ENCODE assay signal across 11 cellular contexts in genomic region chr7:77570330-77571011, GRCh38. TPM values are rescaled to one million over a fixed set of nuclear protein-coding genes. Genes with fewer than 3 reads are reported as not detected.
DNase-seq lines count a peak whose midpoint lies in the region; ATAC-seq and TF ChIP-seq lines count a peak whose summit lies in the region.
"Had no signal": no experiment of that assay in that cellular context is flagged by ENCODE, and none has a peak within 500 bp of the region (broad histone marks: within the 10 kb centered on the region; RNA-seq: fewer than 3 reads in every experiment).

No MANE protein-coding gene starts in this region.

- H3K36me3 ChIP-seq in SK-N-MC (ENCODE audit: insufficient read depth, low read length) = peaks cover 4% of the 10 kb centered on the region; the same call in 1 of the 2 replicates
- peaks cover 68% of the 10 kb centered on the region for H3K36me3 ChIP-seq in endodermal cell (ENCODE audit: control insufficient read depth, insufficient read depth, low read length)

- peak; percentile 46 for ATAC-seq in stimulated activated naive CD8-positive, alpha-beta T cell treated with anti-CD3 and anti-CD28 coated beads, Interleukin-15, Interleukin-2, amounts not matched to agents 100 U/mL and 50 U/mL, for 24 hours
- no peak for ATAC-seq in stimulated activated naive CD8-positive, alpha-beta T cell treated with anti-CD3 and anti-CD28 coated beads, Interleukin-15, amount 100 ng/mL, for 72 hours

- H3K4me1 Mint-ChIP-seq in stimulated activated naive CD8-positive, alpha-beta T cell treated with anti-CD3 and anti-CD28 coated beads, Interleukin-15, amount 100 ng/mL, for 72 hours = no peaks in the 10 kb centered on the region
- H3K4me1 Mint-ChIP-seq in endodermal cell = peaks cover 15% of the 10 kb centered on the region

- no peaks in the 10 kb centered on the region for H3K27me3 Mint-ChIP-seq in stimulated activated naive CD8-positive, alpha-beta T cell treated with anti-CD3 and anti-CD28 coated beads, Interleukin-15, amount 100 ng/mL, for 72 hours
- no peaks in the 10 kb centered on the region for H3K27me3 Mint-ChIP-seq in endodermal cell (ENCODE audit: insufficient read depth)
- H3K27me3 Mint-ChIP-seq: CD4-positive, CD25-positive, alpha-beta regulatory T cell had no signal

- H3K9me3 Mint-ChIP-seq in stimulated activated naive CD8-positive, alpha-beta T cell treated with anti-CD3 and anti-CD28 coated beads, Interleukin-15, amount 100 ng/mL, for 72 hours = no peaks in the 10 kb centered on the region
- no peaks in the 10 kb centered on the region for H3K9me3 Mint-ChIP-seq in endodermal cell
- H3K9me3 Mint-ChIP-seq: CD4-positive, CD25-positive, alpha-beta regulatory T cell had no signal

- H3K9me3 ChIP-seq in SK-N-MC (ENCODE audit: low read depth, low read length) (no peaks in the 10 kb centered on the region), endodermal cell (ENCODE audit: control insufficient read depth, low read length) (no peaks in the 10 kb centered on the region)

- H3K27ac Mint-ChIP-seq in stimulated activated naive CD8-positive, alpha-beta T cell treated with anti-CD3 and anti-CD28 coated beads, Interleukin-15, amount 100 ng/mL, for 72 hours = no peak overlapping the region
- no peak overlapping the region for H3K27ac Mint-ChIP-seq in endodermal cell
- H3K27ac Mint-ChIP-seq: CD4-positive, CD25-positive, alpha-beta regulatory T cell had no signal

- TF ChIP-seq CTCF in endodermal cell (conservative IDR thresholded peaks at IDR 0.05) = no peak

- H3K36me3 Mint-ChIP-seq in endodermal cell (ENCODE audit: low read depth) = peaks cover 55% of the 10 kb centered on the region

- H3K4me3 ChIP-seq in SK-N-MC = peak overlapping the region; percentile 53
- no peak overlapping the region for H3K4me3 ChIP-seq in endodermal cell (ENCODE audit: low read length)

- intact Hi-C loops in posterior cingulate gyrus (cut with DNase I) = no loop called here

- 100% methylated on average over 1 to 3 of the region's 3 CpGs for WGBS in endodermal cell (ENCODE audit: insufficient coverage in 1 of 2, insufficient read length in 1 of 2), 2 experiments

- no peak for DNase-seq in stimulated activated naive CD8-positive, alpha-beta T cell treated with anti-CD3 and anti-CD28 coated beads, Interleukin-15, Interleukin-2, amounts not matched to agents 100 U/mL and 50 U/mL, for 24 hours
- no peak for DNase-seq in stimulated activated naive CD8-positive, alpha-beta T cell treated with anti-CD3 and anti-CD28 coated beads, Interleukin-15, amount 100 ng/mL, for 72 hours
- DNase-seq in SK-N-MC (ENCODE audit: low read depth, low spot score) (peak; percentile 16), hepatic stellate cell (ENCODE audit: low spot score) (peak; percentile 49), posterior cingulate gyrus (no peak), amniotic stem cell (lab: John Stamatoyannopoulos, UW) (no peak), endodermal cell (no peak)
- DNase-seq in stimulated activated CD4-positive, alpha-beta T cell treated with anti-CD3 and anti-CD28 coated beads, Interleukin-4, amount 100 ng/mL, for 24 hours = no peak
- DNase-seq: CD4-positive, CD25-positive, alpha-beta regulatory T cell; NCI-H345; stimulated activated CD4-positive, alpha-beta T cell treated with anti-CD3 and anti-CD28 coated beads, Interleukin-2, amount 100 ng/mL, for 24 hours had no signal

- no peaks in the 10 kb centered on the region for H3K4me1 ChIP-seq in endodermal cell (ENCODE audit: control insufficient read depth, insufficient read depth, low read length)

- H3K27ac ChIP-seq in SK-N-MC = peak overlapping the region; percentile 89
- no peak overlapping the region for H3K27ac ChIP-seq in endodermal cell (ENCODE audit: low read depth, low read length)

- no peaks in the 10 kb centered on the region for H3K27me3 ChIP-seq in endodermal cell (ENCODE audit: control insufficient read depth, insufficient read depth, low read length, poor library complexity, severe bottlenecking)

- H3K9ac ChIP-seq in SK-N-MC (ENCODE audit: insufficient read length) = peak overlapping the region; percentile 26
- H3K9ac ChIP-seq in endodermal cell (ENCODE audit: extremely low read depth, low read length, poor library complexity, severe bottlenecking) = no peak overlapping the region

- H3K4me3 Mint-ChIP-seq in stimulated activated naive CD8-positive, alpha-beta T cell treated with anti-CD3 and anti-CD28 coated beads, Interleukin-15, amount 100 ng/mL, for 72 hours = no peak overlapping the region
- no peak overlapping the region for H3K4me3 Mint-ChIP-seq in endodermal cell
- H3K4me3 Mint-ChIP-seq: CD4-positive, CD25-positive, alpha-beta regulatory T cell had no signal

RNA-seq across cellular contexts. Expression of gene PTPN12, which starts 33.4 kb away (rescaled TPM):
- total RNA-seq in endodermal cell = 100 to 1,000 TPM; 147 to 158 TPM
- 118 TPM for polyA plus RNA-seq in endodermal cell (2013, experiment 1 of 2)
- polyA plus RNA-seq in endodermal cell (2013, experiment 2 of 2) = 134 TPM

Comparison
In these comparisons a context has a peak if more than half of its experiments do, and no peak if none do; other contexts are left out.
1. DNase-seq: peak in SK-N-MC (single experiment) and hepatic stellate cell (single experiment); none in stimulated activated naive CD8-positive, alpha-beta T cell treated with anti-CD3 and anti-CD28 coated beads, Interleukin-15, Interleukin-2, amounts not matched to agents 100 U/mL and 50 U/mL, for 24 hours (single experiment), stimulated activated naive CD8-positive, alpha-beta T cell treated with anti-CD3 and anti-CD28 coated beads, Interleukin-15, amount 100 ng/mL, for 72 hours (0 of 2), posterior cingulate gyrus (0 of 10), stimulated activated CD4-positive, alpha-beta T cell treated with anti-CD3 and anti-CD28 coated beads, Interleukin-4, amount 100 ng/mL, for 24 hours (single experiment), amniotic stem cell (single experiment) and endodermal cell (single experiment).